21 cellular contexts compared by ENCODE assay signal in genomic region chr17:22233382-22233781, GRCh38.
"Had no signal": no experiment of that assay in that cellular context is flagged by ENCODE, and none has a peak within 500 bp of the region (broad histone marks: within the 10 kb centered on the region; RNA-seq: fewer than 3 reads in every experiment).

No MANE protein-coding gene starts in this region.

- H3K27me3 ChIP-seq: Peyer's patch had no signal

- H2AFZ ChIP-seq: PC-9 had no signal

- H3K4me2 ChIP-seq: KMS-11, PC-9 had no signal

- H3K9ac ChIP-seq: KMS-11 had no signal

- DNase-seq: MV-4-11, NCI-H1092, NCI-H1105 treated with DMSO at 0.1 percent for 48 hours, NCI-H1417 treated with DMSO at 0.1 percent for 48 hours, NCI-H146, NCI-H1694 treated with DMSO at 0.1 percent for 48 hours, NCI-H1930, NCI-H2081, NCI-H2107, NCI-H226, NCI-H446, NCI-H510A, NCI-H524 treated with DMSO at 0.1 percent for 48 hours, NCI-H69, NCI-H774, PC-9, Peyer's patch, SHP77 treated with DMSO at 0.1 percent for 48 hours, SJCRH30 had no signal

- H3K27ac ChIP-seq: KMS-11, PC-9, Peyer's patch, SJCRH30 had no signal

- H3K4me3 ChIP-seq: PC-9, Peyer's patch, SJCRH30 had no signal

- H3K36me3 ChIP-seq: Peyer's patch, SJCRH30 had no signal

- H3K4me1 ChIP-seq: Peyer's patch, SJCRH30 had no signal

- ATAC-seq: Right ventricle myocardium inferior had no signal
